ENCODE assay signal across 8 cellular contexts in the genomic region with DNA sequence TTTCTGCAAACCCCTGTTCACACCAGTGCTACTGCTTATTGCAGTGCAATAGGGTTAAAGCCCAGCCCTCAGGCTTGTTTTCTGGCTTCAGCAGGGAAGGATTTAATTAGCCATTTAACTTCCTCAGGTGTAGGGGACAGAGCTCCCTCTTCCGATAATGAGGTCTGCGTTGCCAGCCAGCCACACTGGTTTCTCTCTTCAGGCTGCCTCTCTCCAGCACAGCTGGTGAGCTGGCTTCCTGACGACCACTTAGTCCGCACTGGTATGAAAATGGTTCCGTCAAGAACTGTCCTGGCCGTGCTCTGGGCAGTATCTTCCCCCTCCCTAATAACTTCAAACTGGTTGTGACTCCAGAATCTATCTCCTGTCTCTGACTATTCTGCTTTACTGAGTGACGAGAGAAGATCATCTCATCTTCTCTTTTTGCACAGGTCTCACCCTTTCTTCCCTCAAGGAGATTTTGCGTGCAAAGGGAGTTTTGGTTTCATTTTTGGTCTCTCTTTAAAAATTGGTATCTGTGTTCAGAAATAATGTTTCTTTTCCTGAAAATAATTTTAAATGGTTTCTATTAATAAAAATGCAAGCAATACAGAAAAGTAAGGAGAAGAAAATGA. TPM values are rescaled to one million over a fixed set of nuclear protein-coding genes. Genes with fewer than 3 reads are reported as not detected.
A peak's percentile ranks its signal among the peaks of the same experiment; 100 is the strongest.
DNase-seq lines count a peak whose midpoint lies in the region; ATAC-seq and TF ChIP-seq lines count a peak whose summit lies in the region.

No MANE protein-coding gene starts in this region.

- no peaks in the 10 kb centered on the region for H3K4me1 Mint-ChIP-seq in activated CD4-positive, alpha-beta memory T cell treated with anti-CD3 and anti-CD28 coated beads, Interleukin-2, amount 10 ng/mL, durations not matched to agents 7 days and 5 days
- no peaks in the 10 kb centered on the region for H3K4me1 Mint-ChIP-seq in stimulated activated naive B cell treated with anti-CD40 and anti-IgM and Interleukin-4, amounts not matched to agents 10 μg/mL and 1 μg/mL and 100 μg/mL, for 72 hours

- TF ChIP-seq CTCF in GM10266 (IDR thresholded peaks at IDR 0.05; ENCODE audit: control insufficient read depth, insufficient read depth, low read depth, missing control alignments), result peak; percentile 36

- POLR2A ChIA-PET in activated CD4-positive, alpha-beta memory T cell treated with anti-CD3 and anti-CD28 coated beads, Interleukin-2, amount 10 ng/mL, durations not matched to agents 7 days and 5 days (lab: Charles Lee), result no interaction called here

- H3K4me1 ChIP-seq in HUES64 (ENCODE audit: insufficient read depth, low read length), result peaks cover 39% of the 10 kb centered on the region

- DNase-seq in GM10266 (ENCODE audit: extremely low spot score) (peak; percentile 3), iPS-NIHi11 (ENCODE audit: low spot score) (peak; percentile 13), NCI-H82 treated with DMSO at 0.1 percent for 48 hours (lab: John Stamatoyannopoulos, UW; ENCODE audit: unreplicated experiment) (no peak), cerebellar cortex (ENCODE audit: low spot score) (no peak)
- DNase-seq in activated CD4-positive, alpha-beta memory T cell treated with anti-CD3 and anti-CD28 coated beads, Interleukin-2, amount 10 ng/mL, durations not matched to agents 7 days and 5 days, result no peak
- DNase-seq in stimulated activated naive B cell treated with anti-CD40 and anti-IgM and Interleukin-4, amounts not matched to agents 10 μg/mL and 1 μg/mL and 100 μg/mL, for 72 hours, result no peak

- H3K9ac ChIP-seq in HUES64 (ENCODE audit: low read depth, low read length), result no peak overlapping the region

- no peaks in the 10 kb centered on the region for H3K36me3 Mint-ChIP-seq in activated CD4-positive, alpha-beta memory T cell treated with anti-CD3 and anti-CD28 coated beads, Interleukin-2, amount 10 ng/mL, durations not matched to agents 7 days and 5 days (ENCODE audit: low read depth)
- no peaks in the 10 kb centered on the region for H3K36me3 Mint-ChIP-seq in stimulated activated naive B cell treated with anti-CD40 and anti-IgM and Interleukin-4, amounts not matched to agents 10 μg/mL and 1 μg/mL and 100 μg/mL, for 72 hours

- WGBS in HUES64, result 52% methylated on average over 7 of the region's 8 CpGs

- H3K9me3 Mint-ChIP-seq in activated CD4-positive, alpha-beta memory T cell treated with anti-CD3 and anti-CD28 coated beads, Interleukin-2, amount 10 ng/mL, durations not matched to agents 7 days and 5 days, result peaks cover 4% of the 10 kb centered on the region
- H3K9me3 Mint-ChIP-seq in stimulated activated naive B cell treated with anti-CD40 and anti-IgM and Interleukin-4, amounts not matched to agents 10 μg/mL and 1 μg/mL and 100 μg/mL, for 72 hours, result no peaks in the 10 kb centered on the region

- H3K27me3 Mint-ChIP-seq in activated CD4-positive, alpha-beta memory T cell treated with anti-CD3 and anti-CD28 coated beads, Interleukin-2, amount 10 ng/mL, durations not matched to agents 7 days and 5 days, result no peaks in the 10 kb centered on the region
- no peaks in the 10 kb centered on the region for H3K27me3 Mint-ChIP-seq in stimulated activated naive B cell treated with anti-CD40 and anti-IgM and Interleukin-4, amounts not matched to agents 10 μg/mL and 1 μg/mL and 100 μg/mL, for 72 hours

- no peaks in the 10 kb centered on the region for H3K36me3 ChIP-seq in HUES64 (ENCODE audit: insufficient read depth, low read length)

- no peak overlapping the region for H3K27ac ChIP-seq in HUES64 (ENCODE audit: low read depth, low read length)

- no peaks in the 10 kb centered on the region for H3K9me3 ChIP-seq in HUES64 (ENCODE audit: insufficient read depth, low read depth, low read length)

- H3K27ac Mint-ChIP-seq in activated CD4-positive, alpha-beta memory T cell treated with anti-CD3 and anti-CD28 coated beads, Interleukin-2, amount 10 ng/mL, durations not matched to agents 7 days and 5 days, result no peak overlapping the region
- H3K27ac Mint-ChIP-seq in stimulated activated naive B cell treated with anti-CD40 and anti-IgM and Interleukin-4, amounts not matched to agents 10 μg/mL and 1 μg/mL and 100 μg/mL, for 72 hours, result no peak overlapping the region

- H3K27me3 ChIP-seq in HUES64 (ENCODE audit: insufficient read depth, low read length), result no peaks in the 10 kb centered on the region

- H3K4me3 Mint-ChIP-seq in activated CD4-positive, alpha-beta memory T cell treated with anti-CD3 and anti-CD28 coated beads, Interleukin-2, amount 10 ng/mL, durations not matched to agents 7 days and 5 days, result peak overlapping the region; percentile 50
- peak overlapping the region; percentile 66 to 70 for H3K4me3 Mint-ChIP-seq in stimulated activated naive B cell treated with anti-CD40 and anti-IgM and Interleukin-4, amounts not matched to agents 10 μg/mL and 1 μg/mL and 100 μg/mL, for 72 hours

- CTCF ChIA-PET in activated CD4-positive, alpha-beta memory T cell treated with anti-CD3 and anti-CD28 coated beads, Interleukin-2, amount 10 ng/mL, durations not matched to agents 7 days and 5 days (lab: Charles Lee), result no interaction called here

- peak; percentile 80 for ATAC-seq in GM21576 (IDR thresholded peaks at IDR 0.05; ENCODE audit: unreplicated experiment)
- ATAC-seq in stimulated activated naive B cell treated with anti-CD40 and anti-IgM and Interleukin-4, amounts not matched to agents 10 μg/mL and 1 μg/mL and 100 μg/mL, for 72 hours (replicated peaks), result peak; percentile 39 to 57

- H3K4me3 ChIP-seq in HUES64 (ENCODE audit: low read length), result peak overlapping the region; percentile 24; the same call in 1 of the 2 replicates

RNA-seq across cellular contexts. Expression of gene CNTN5, which starts 49.2 kb away (rescaled TPM):
- 0.10 TPM for polyA plus RNA-seq in HUES64 (2013, experiment 1 of 2)
- polyA plus RNA-seq in HUES64 (2013, experiment 2 of 2), result 0.13 TPM
- not detected for total RNA-seq in activated CD4-positive, alpha-beta memory T cell treated with anti-CD3 and anti-CD28 coated beads, Interleukin-2, amount 10 ng/mL, durations not matched to agents 7 days and 5 days

Comparison
In these comparisons a context has a peak if more than half of its experiments do, and no peak if none do; other contexts are left out.
1. DNase-seq: peak in GM10266 (single experiment) and iPS-NIHi11 (single experiment); none in activated CD4-positive, alpha-beta memory T cell treated with anti-CD3 and anti-CD28 coated beads, Interleukin-2, amount 10 ng/mL, durations not matched to agents 7 days and 5 days (single experiment), stimulated activated naive B cell treated with anti-CD40 and anti-IgM and Interleukin-4, amounts not matched to agents 10 μg/mL and 1 μg/mL and 100 μg/mL, for 72 hours (single experiment), NCI-H82 treated with DMSO at 0.1 percent for 48 hours (single experiment) and cerebellar cortex (single experiment).